ENCODE assay signal across 8 cellular contexts in the genomic region with DNA sequence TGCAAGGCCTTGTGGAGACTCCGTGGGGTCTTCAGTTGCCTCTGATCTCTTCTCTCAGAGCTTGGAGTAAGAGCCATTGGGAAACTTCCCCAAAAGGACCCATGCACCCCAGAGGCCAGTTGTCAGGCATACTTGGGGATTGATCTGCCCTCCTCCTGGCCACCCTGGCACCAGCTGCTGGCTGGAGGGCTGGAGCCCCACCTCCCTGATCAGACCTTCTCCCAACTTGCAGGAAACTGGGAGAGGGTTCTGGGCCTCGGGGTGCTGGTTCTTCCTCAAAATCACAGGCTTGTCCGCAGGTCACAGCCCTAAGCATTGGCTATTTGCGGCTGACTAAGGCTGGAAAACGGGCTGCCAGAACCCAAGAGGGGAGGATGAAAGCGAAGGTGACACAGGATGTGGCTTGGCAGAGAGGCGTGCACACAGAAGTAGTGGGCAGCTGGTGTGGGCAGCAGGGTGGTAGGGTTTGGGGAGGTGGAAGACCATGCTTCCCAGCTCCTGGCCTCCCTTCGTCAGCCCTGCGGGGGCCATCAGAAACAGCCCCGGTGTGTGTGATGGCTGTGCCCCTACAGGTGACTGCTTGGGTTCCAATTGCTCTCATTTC. TPM values are rescaled to one million over a fixed set of nuclear protein-coding genes. Genes with fewer than 3 reads are reported as not detected.
A peak's percentile ranks its signal among the peaks of the same experiment; 100 is the strongest.
DNase-seq lines count a peak whose midpoint lies in the region; ATAC-seq, FAIRE-seq and TF ChIP-seq lines count a peak whose summit lies in the region.

No MANE protein-coding gene starts in this region.

- no peak for FAIRE-seq in kidney (lab: Jason Lieb, UNC)

- DNase-seq in SKM-1 treated with dmso at 0.1 percent for 144 hours (lab: John Stamatoyannopoulos, UW; ENCODE audit: unreplicated experiment) (peak; percentile 30), SKM-1 (lab: John Stamatoyannopoulos, UW; ENCODE audit: unreplicated experiment) (no peak), kidney (peak; percentile 73), RPMI8226 (no peak)
- peak; percentile 62 to 64 for DNase-seq in activated T-cell treated with anti-CD3 and anti-CD28 coated beads, Interleukin-2, amount 50 U/mL, for 48 hours

- H3K4me1 ChIP-seq in kidney (ENCODE audit: control insufficient read depth in 1 of 2, insufficient read depth in 1 of 2, low read depth in 1 of 2, low read length in 2 of 2) (peaks cover 1 to 30% of the 10 kb centered on the region in 2 donors), subcutaneous abdominal adipose tissue (ENCODE audit: control insufficient read depth in 5 of 5, insufficient read depth in 5 of 5, low read length in 5 of 5) (peaks cover 17 to 83% (median 81%) of the 10 kb centered on the region in 5 donors)

- H3K9ac ChIP-seq in kidney (ENCODE audit: low read length in 2 of 2): peak overlapping the region; percentile 39 to 58
- peak overlapping the region in 3 of 5 donors; percentile 68 to 91 (median 70) for H3K9ac ChIP-seq in subcutaneous abdominal adipose tissue (ENCODE audit: low read length in 5 of 5)

- intact Hi-C loops in kidney (cut with DNase I): no loop called here

- H3K27me3 ChIP-seq in subcutaneous abdominal adipose tissue (ENCODE audit: control insufficient read depth in 5 of 5, insufficient read depth in 4 of 5, low read length in 5 of 5): no peaks in the 10 kb centered on the region

- H3K9me3 ChIP-seq in kidney (ENCODE audit: control insufficient read depth in 1 of 2, low read length in 2 of 2): no peaks in the 10 kb centered on the region
- H3K9me3 ChIP-seq in subcutaneous abdominal adipose tissue (ENCODE audit: control insufficient read depth in 5 of 5, low read length in 5 of 5): no peaks in the 10 kb centered on the region

- peak overlapping the region in 1 of 2 donors; percentile 81 for H3K27ac ChIP-seq in kidney (ENCODE audit: low read depth in 2 of 2, low read length in 2 of 2)
- H3K27ac ChIP-seq in subcutaneous abdominal adipose tissue (ENCODE audit: low read depth, low read length): peak overlapping the region; percentile 62

- no peak for TF ChIP-seq CTCF in kidney (IDR thresholded peaks at IDR 0.05; ENCODE audit: borderline replicate concordance, extremely low read depth, insufficient read depth)

- H3K36me3 ChIP-seq in kidney (ENCODE audit: control insufficient read depth in 1 of 2, insufficient read depth in 2 of 2, low read length in 2 of 2): no peaks in the 10 kb centered on the region
- peaks cover 0 to 3% (median 0%) of the 10 kb centered on the region in 5 donors for H3K36me3 ChIP-seq in subcutaneous abdominal adipose tissue (ENCODE audit: control insufficient read depth in 5 of 5, insufficient read depth in 5 of 5, low read length in 5 of 5)

- no peak for ATAC-seq in HG02884 (IDR thresholded peaks at IDR 0.05; ENCODE audit: unreplicated experiment)
- no peak for ATAC-seq in GM18511 (IDR thresholded peaks at IDR 0.05; ENCODE audit: unreplicated experiment)

- H3K4me3 ChIP-seq in kidney (ENCODE audit: low read length in 2 of 2) (peak overlapping the region; percentile 60 to 65), subcutaneous abdominal adipose tissue (ENCODE audit: low read depth in 1 of 5, low read length in 5 of 5) (peak overlapping the region; percentile 61 to 81 (median 74))

RNA-seq across cellular contexts. Expression of gene DGKZ, which starts 1.3 kb away (rescaled TPM):
- total RNA-seq in kidney: 50.6 TPM
- polyA plus RNA-seq in kidney (ENCODE audit: insufficient read depth, low read depth, low replicate concordance): 48.5 TPM

RNA-seq across cellular contexts. Expression of gene MDK, which starts 35.5 kb away (rescaled TPM):
- total RNA-seq in kidney: 38.3 TPM
- polyA plus RNA-seq in kidney (ENCODE audit: insufficient read depth, low read depth, low replicate concordance): 26.3 TPM

RNA-seq across cellular contexts. Expression of gene CHRM4, which starts 45.6 kb away (rescaled TPM):
- total RNA-seq in kidney: 0.16 TPM
- polyA plus RNA-seq in kidney (ENCODE audit: insufficient read depth, low read depth, low replicate concordance): not detected

Comparison
In these comparisons a context has a peak if more than half of its experiments do, and no peak if none do; other contexts are left out.
1. DNase-seq: peak in SKM-1 treated with dmso at 0.1 percent for 144 hours (single experiment), activated T-cell treated with anti-CD3 and anti-CD28 coated beads, Interleukin-2, amount 50 U/mL, for 48 hours (2 of 2) and kidney (single experiment); none in SKM-1 (single experiment) and RPMI8226 (single experiment).